Comparison of ENCODE assay signal across 16 cellular contexts in the genomic region with DNA sequence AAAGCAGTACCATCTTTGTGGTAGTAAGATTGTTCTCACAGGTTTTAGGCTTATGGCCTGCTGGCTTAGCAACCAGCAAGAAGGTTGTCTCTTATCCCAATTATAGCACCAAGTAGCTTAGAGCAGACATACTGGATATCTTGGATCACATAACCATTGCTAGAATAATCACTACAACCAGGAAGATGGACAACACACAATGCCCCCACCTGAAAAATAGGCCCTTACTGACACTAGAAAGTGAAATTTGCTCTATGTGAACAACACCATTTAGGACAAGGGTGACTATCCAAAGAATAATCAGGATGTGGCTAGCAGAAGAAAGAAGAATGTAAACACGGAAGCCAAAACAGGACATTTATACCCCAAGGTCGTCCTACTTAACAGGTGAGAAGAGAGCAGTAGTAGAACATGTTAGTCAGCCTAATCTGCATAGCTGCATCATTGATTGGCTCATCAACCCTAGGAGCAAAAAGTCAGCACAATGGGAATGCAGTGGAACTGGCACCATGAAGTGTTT.
DNase-seq lines count a peak whose midpoint lies in the region; ATAC-seq and TF ChIP-seq lines count a peak whose summit lies in the region.
"Had no signal": no experiment of that assay in that cellular context is flagged by ENCODE, and none has a peak within 500 bp of the region (broad histone marks: within the 10 kb centered on the region; RNA-seq: fewer than 3 reads in every experiment).

No MANE protein-coding gene starts in this region.

- H3K4me3 ChIP-seq in AG10803 (ENCODE audit: low read length) (no peak overlapping the region), IMR-90 (ENCODE audit: insufficient read depth, low read depth, low read length) (no peak overlapping the region), BE2C (ENCODE audit: low read depth, low read length) (no peak overlapping the region)
- H3K4me3 ChIP-seq: esophagus muscularis mucosa, hepatocyte, left lung had no signal

- no TSS peak for BruUV-seq in IMR-90 (replicated peaks; lab: Mats Ljungman, UMichigan)

- H3K27me3 ChIP-seq in IMR-90 (ENCODE audit: control insufficient read depth, insufficient read depth, low read length) (peaks cover 6% of the 10 kb centered on the region; the same call in 1 of the 2 replicates), foreskin keratinocyte (no peaks in the 10 kb centered on the region), BE2C (no peaks in the 10 kb centered on the region)
- H3K27me3 ChIP-seq: esophagus muscularis mucosa, hepatocyte, left lung had no signal

- dilution Hi-C loops in IMR-90 (cut with HindIII; ENCODE audit: low sequenced_read_pairs, unreplicated experiment): no loop called here

- in situ Hi-C loops in IMR-90 (cut with MboI; ENCODE audit: low sequenced_read_pairs): no loop called here

- H2BK20ac ChIP-seq in IMR-90 (ENCODE audit: low read depth, low read length): no peak overlapping the region

- CTCF ChIA-PET in IMR-90 (lab: Yijun Ruan, JAX): no interaction called here

- no peak overlapping the region for H3K9ac ChIP-seq in IMR-90 (ENCODE audit: low read depth, low read length)

- no peak overlapping the region for H4K91ac ChIP-seq in IMR-90 (ENCODE audit: insufficient read depth, low read depth, low read length)

- H3K9me3 ChIP-seq in IMR-90 (ENCODE audit: control insufficient read depth, insufficient read depth, low read length) (no peaks in the 10 kb centered on the region), BE2C (no peaks in the 10 kb centered on the region)
- H3K9me3 ChIP-seq: esophagus muscularis mucosa, left lung had no signal

- H3K79me1 ChIP-seq in IMR-90 (ENCODE audit: low read depth in 1 of 2, low read length in 2 of 2): no peaks in the 10 kb centered on the region

- H3K27ac ChIP-seq in IMR-90 (ENCODE audit: insufficient read depth, low read length) (no peak overlapping the region), foreskin keratinocyte (no peak overlapping the region)
- H3K27ac ChIP-seq: esophagus muscularis mucosa, hepatocyte had no signal

- H2AK5ac ChIP-seq in IMR-90 (ENCODE audit: low read depth, low read length): no peak overlapping the region

- H3K56ac ChIP-seq in IMR-90 (ENCODE audit: extremely low read depth, insufficient read depth, low read length): no peak overlapping the region

- no peaks in the 10 kb centered on the region for H4K20me1 ChIP-seq in IMR-90 (ENCODE audit: insufficient read depth, low read length)

- H4K8ac ChIP-seq in IMR-90 (ENCODE audit: low read depth in 2 of 2, low read length in 2 of 2): no peak overlapping the region

- TF ChIP-seq CTCF in AG10803 (conservative IDR thresholded peaks at IDR 0.05; ENCODE audit: low read length): no peak
- TF ChIP-seq CTCF in IMR-90 (conservative IDR thresholded peaks at IDR 0.05; ENCODE audit: low read depth, low read length): no peak
- TF ChIP-seq CTCF in foreskin keratinocyte (conservative IDR thresholded peaks at IDR 0.05): no peak
- TF ChIP-seq CTCF in BE2C (IDR thresholded peaks at IDR 0.05; ENCODE audit: low read depth, low read length): no peak

- no peak overlapping the region for H4K5ac ChIP-seq in IMR-90 (ENCODE audit: low read depth, low read length)

- H2BK15ac ChIP-seq in IMR-90 (ENCODE audit: low read depth, low read length): no peak overlapping the region

- H2BK120ac ChIP-seq in IMR-90 (ENCODE audit: low read depth, low read length): no peak overlapping the region

- intact Hi-C loops in IMR-90 (cut with micrococcal nuclease): no loop called here

- POLR2A ChIA-PET in IMR-90 (lab: Charles Lee; ENCODE audit: unreplicated experiment): no interaction called here

- TF ChIP-seq RAD21 in IMR-90 (IDR thresholded peaks at IDR 0.05; ENCODE audit: low read length): no peak

- H3K23ac ChIP-seq in IMR-90 (ENCODE audit: low read depth, low read length): no peak overlapping the region

- H2AK9ac ChIP-seq in IMR-90 (replicated peaks; ENCODE audit: low read depth, low read length, poor library complexity): no peak overlapping the region

- 57% methylated on average over 1 of the region's 2 CpGs; no CpG with 5 or more reads in 1 of the 2 experiments for WGBS in IMR-90 (ENCODE audit: extremely low coverage in 2 of 2, insufficient read length in 1 of 2), 2 experiments

- no peak overlapping the region; the same call in 1 of the 2 replicates for H3K14ac ChIP-seq in IMR-90 (replicated peaks; ENCODE audit: low read depth, low read length)

- TF ChIP-seq POLR2A in IMR-90 (IDR thresholded peaks at IDR 0.05; ENCODE audit: low read depth, low read length): no peak

- no peak overlapping the region for H3K4ac ChIP-seq in IMR-90 (ENCODE audit: low read depth, low read length)

- H3K4me1 ChIP-seq in IMR-90 (ENCODE audit: control insufficient read depth, insufficient read depth, low read length) (no peaks in the 10 kb centered on the region; the same call in 1 of the 2 replicates), foreskin keratinocyte (peaks cover 8% of the 10 kb centered on the region), BE2C (no peaks in the 10 kb centered on the region)
- H3K4me1 ChIP-seq: esophagus muscularis mucosa, left lung had no signal

- no peaks in the 10 kb centered on the region for H3K9me1 ChIP-seq in IMR-90 (ENCODE audit: insufficient read depth, low read length)

- H3K4me2 ChIP-seq in IMR-90 (ENCODE audit: low read depth, low read length): no peak overlapping the region
- H3K4me2 ChIP-seq: hepatocyte had no signal

- H2AFZ ChIP-seq in IMR-90 (replicated peaks; ENCODE audit: low read length, poor library complexity): no peak overlapping the region
- H2AFZ ChIP-seq: hepatocyte had no signal

- H3K18ac ChIP-seq in IMR-90 (ENCODE audit: low read depth, low read length): no peak overlapping the region

- DNase-seq in AG10803 (ENCODE audit: low read depth): peak; percentile 32
- DNase-seq in IMR-90: peak; percentile 41
- peak; percentile 41 for DNase-seq in amniotic epithelial cell (ENCODE audit: low read depth)
- DNase-seq in foreskin keratinocyte: peak; percentile 58 to 83
- no peak for DNase-seq in BE2C
- DNase-seq in NCI-H748 (lab: John Stamatoyannopoulos, UW; ENCODE audit: unreplicated experiment): no peak
- DNase-seq: activated CD4-positive, alpha-beta memory T cell treated with anti-CD3 and anti-CD28 coated beads, Interleukin-2, amount 10 ng/mL, durations not matched to agents 7 days and 5 days; COR-L47; left lung; naive thymus-derived CD8-positive, alpha-beta T cell; NCI-H2171; NK-92 treated with Interleukin-12 subunit alpha and Interleukin-12 subunit beta, amount 100 ng/mL, for 24 hours had no signal

- ATAC-seq in IMR-90 (ENCODE audit: low read depth) (no peak), foreskin keratinocyte (peak; percentile 90), GM21447 (IDR thresholded peaks at IDR 0.05; ENCODE audit: unreplicated experiment) (no peak), GM19023 (IDR thresholded peaks at IDR 0.05; ENCODE audit: unreplicated experiment) (no peak)
- ATAC-seq: left lung; naive thymus-derived CD8-positive, alpha-beta T cell had no signal

- H3K36me3 ChIP-seq in IMR-90 (ENCODE audit: control insufficient read depth, insufficient read depth, low read length): no peaks in the 10 kb centered on the region
- H3K36me3 ChIP-seq in BE2C: no peaks in the 10 kb centered on the region
- H3K36me3 ChIP-seq: esophagus muscularis mucosa, left lung had no signal

- H2BK5ac ChIP-seq in IMR-90 (ENCODE audit: low read depth, low read length, poor library complexity, severe bottlenecking): no peak overlapping the region

TF ChIP-seq in IMR-90, 13 proteins besides CTCF, POLR2A, EP300 and RAD21:
- TF ChIP-seq ELK1 (IDR thresholded peaks at IDR 0.05; ENCODE audit: borderline replicate concordance, low read depth, low read length) (no peak), BHLHE40 (IDR thresholded peaks at IDR 0.05; ENCODE audit: low read depth, low read length) (no peak), CHD1 (IDR thresholded peaks at IDR 0.05; ENCODE audit: low read depth, low read length) (no peak), RFX5 (IDR thresholded peaks at IDR 0.05; ENCODE audit: low read depth, low read length) (no peak), MXI1 (IDR thresholded peaks at IDR 0.05; ENCODE audit: borderline replicate concordance, low read depth, low read length) (no peak)

Comparison
In these comparisons a context has a peak if more than half of its experiments do, and no peak if none do; other contexts are left out.
1. DNase-seq: peak in AG10803 (single experiment), IMR-90 (single experiment), amniotic epithelial cell (single experiment) and foreskin keratinocyte (2 of 2); none in BE2C (single experiment) and NCI-H748 (single experiment).